ENCODE assay signal across 26 cellular contexts in genomic region chr3:72254483-72254882, GRCh38.
"Had no signal": no experiment of that assay in that cellular context is flagged by ENCODE, and none has a peak within 500 bp of the region (broad histone marks: within the 10 kb centered on the region; RNA-seq: fewer than 3 reads in every experiment).

No MANE protein-coding gene starts in this region.

- H3K27ac ChIP-seq: brain microvascular endothelial cell, colonic mucosa, heart right ventricle had no signal

- H3K27me3 ChIP-seq: colonic mucosa, gastroesophageal sphincter had no signal

- FAIRE-seq: astrocyte, bronchial epithelial cell had no signal

- H3K4me1 ChIP-seq: colonic mucosa had no signal

- ATAC-seq: activated CD8-positive, alpha-beta T cell treated with anti-CD3 and anti-CD28 coated beads for 36 hours; activated T-cell treated with anti-CD3 and anti-CD28 coated beads, Interleukin-2, amount 50 U/mL, for 4 hours; activated T-helper 17 cell treated with anti-CD3 and anti-CD28 coated beads, Interleukin-2, amount 50 U/mL, for 72 hours had no signal

- H3K36me3 ChIP-seq: brain microvascular endothelial cell, colonic mucosa, esophagus squamous epithelium, gastroesophageal sphincter, heart right ventricle had no signal

- H3K4me3 ChIP-seq: colonic mucosa, esophagus squamous epithelium, gastroesophageal sphincter, heart right ventricle had no signal

- DNase-seq: activated CD4-positive, alpha-beta T cell treated with anti-CD3 and anti-CD28 coated beads for 1 hour; activated CD4-positive, alpha-beta T cell treated with anti-CD3 and anti-CD28 coated beads for 4 hours; activated CD4-positive, alpha-beta T cell treated with anti-CD3 and anti-CD28 coated beads, Interleukin-2, amount 10 ng/mL, durations not matched to agents 7 days and 5 days; activated CD4-positive, alpha-beta T cell treated with anti-CD3 and anti-CD28 coated beads, Interleukin-2, amount 50 U/mL, for 48 hours; activated CD8-positive, alpha-beta memory T cell treated with anti-CD3 and anti-CD28 coated beads for 24 hours; activated CD8-positive, alpha-beta T cell treated with anti-CD3 and anti-CD28 coated beads for 36 hours; activated effector memory CD4-positive, alpha-beta T cell treated with Interleukin-2 at 50 U/mL for 16 hours; activated gamma-delta T cell treated with Interleukin-2 at 50 U/mL for 16 hours; activated naive CD4-positive, alpha-beta T cell treated with anti-CD3 and anti-CD28 coated beads, Interleukin-2, amount 50 U/mL, for 16 hours; activated naive CD4-positive, alpha-beta T cell treated with Interleukin-2 at 50 U/mL for 16 hours; activated T-cell treated with anti-CD3 and anti-CD28 coated beads, Interleukin-2, amount 50 U/mL, for 4 hours; amniotic stem cell; brain microvascular endothelial cell; central memory CD4-positive, alpha-beta T cell; cerebellar nuclear complex; colonic mucosa; effector memory CD4-positive, alpha-beta T cell; erythroblast; esophagus squamous epithelium; foreskin melanocyte; T-helper 2 cell had no signal

- H3K9me3 ChIP-seq: colonic mucosa, esophagus squamous epithelium, gastroesophageal sphincter had no signal
